In genomic region chr15:41849204-41849603, GRCh38 we compare ENCODE assay signal across 1 cellular context.
TF ChIP-seq lines count a peak whose summit lies in the region.

No MANE protein-coding gene starts in this region.

TF ChIP-seq in HepG2, 621 proteins besides CTCF, POLR2A, EP300 and RAD21:
- TF ChIP-seq AGO2 (optimal IDR thresholded peaks at IDR 0.05; ENCODE audit: low read depth, low read length): peak; percentile 16
- TF ChIP-seq ZNF333 (CRISPR knock-in tag; IDR thresholded peaks at IDR 0.05; ENCODE audit: borderline replicate concordance): no peak
- TF ChIP-seq, protein P1, sequence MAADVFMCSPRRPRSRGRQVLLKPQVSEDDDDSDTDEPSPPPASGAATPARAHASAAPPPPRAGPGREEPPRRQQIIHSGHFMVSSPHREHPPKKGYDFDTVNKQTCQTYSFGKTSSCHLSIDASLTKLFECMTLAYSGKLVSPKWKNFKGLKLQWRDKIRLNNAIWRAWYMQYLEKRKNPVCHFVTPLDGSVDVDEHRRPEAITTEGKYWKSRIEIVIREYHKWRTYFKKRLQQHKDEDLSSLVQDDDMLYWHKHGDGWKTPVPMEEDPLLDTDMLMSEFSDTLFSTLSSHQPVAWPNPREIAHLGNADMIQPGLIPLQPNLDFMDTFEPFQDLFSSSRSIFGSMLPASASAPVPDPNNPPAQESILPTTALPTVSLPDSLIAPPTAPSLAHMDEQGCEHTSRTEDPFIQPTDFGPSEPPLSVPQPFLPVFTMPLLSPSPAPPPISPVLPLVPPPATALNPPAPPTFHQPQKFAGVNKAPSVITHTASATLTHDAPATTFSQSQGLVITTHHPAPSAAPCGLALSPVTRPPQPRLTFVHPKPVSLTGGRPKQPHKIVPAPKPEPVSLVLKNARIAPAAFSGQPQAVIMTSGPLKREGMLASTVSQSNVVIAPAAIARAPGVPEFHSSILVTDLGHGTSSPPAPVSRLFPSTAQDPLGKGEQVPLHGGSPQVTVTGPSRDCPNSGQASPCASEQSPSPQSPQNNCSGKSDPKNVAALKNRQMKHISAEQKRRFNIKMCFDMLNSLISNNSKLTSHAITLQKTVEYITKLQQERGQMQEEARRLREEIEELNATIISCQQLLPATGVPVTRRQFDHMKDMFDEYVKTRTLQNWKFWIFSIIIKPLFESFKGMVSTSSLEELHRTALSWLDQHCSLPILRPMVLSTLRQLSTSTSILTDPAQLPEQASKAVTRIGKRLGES (CRISPR knock-in tag; IDR thresholded peaks at IDR 0.05; ENCODE audit: borderline replicate concordance): no peak
